23 cellular contexts compared by ENCODE assay signal in the genomic region with DNA sequence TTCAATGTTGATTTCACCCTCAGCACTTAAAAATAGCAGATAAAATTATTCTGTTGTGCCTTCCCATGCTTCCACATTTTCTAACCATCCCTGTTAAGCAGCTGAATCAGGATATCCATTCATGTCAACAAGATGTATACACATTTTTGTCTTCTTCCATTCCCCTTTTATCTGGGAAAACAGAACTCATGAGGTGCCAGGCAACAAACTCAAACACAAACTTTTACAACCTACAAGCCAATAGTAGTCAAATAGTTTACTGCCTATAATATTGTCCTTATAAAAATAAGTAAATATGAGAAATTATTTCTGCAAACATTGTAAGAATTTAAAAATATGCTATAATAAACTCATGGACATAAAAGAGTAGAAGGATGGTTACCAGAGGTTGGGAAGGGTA.
"Had no signal": no experiment of that assay in that cellular context is flagged by ENCODE, and none has a peak within 500 bp of the region (broad histone marks: within the 10 kb centered on the region; RNA-seq: fewer than 3 reads in every experiment).

No MANE protein-coding gene starts in this region.

- H3K36me3 ChIP-seq: colonic mucosa, esophagus squamous epithelium, gastrocnemius medialis, heart right ventricle, left lung, lower lobe of right lung had no signal

- H3K27me3 ChIP-seq: colonic mucosa, esophagus squamous epithelium, gastrocnemius medialis, heart right ventricle, left lung had no signal

- H3K4me3 ChIP-seq: colonic mucosa, esophagus squamous epithelium, gastrocnemius medialis, heart right ventricle, left lung, lower lobe of right lung, mucosa of descending colon had no signal

- ATAC-seq: effector memory CD8-positive, alpha-beta T cell; esophagus mucosa; gastrocnemius medialis; heart right ventricle; left cardiac atrium; left lung; left ventricle myocardium superior; lower lobe of right lung; mucosa of descending colon had no signal

- DNase-seq: colonic mucosa; cortex of kidney; effector CD8-positive, alpha-beta T cell; effector memory CD8-positive, alpha-beta T cell; endodermal cell; erythroblast; esophagus squamous epithelium; foreskin fibroblast; foreskin melanocyte; gastrocnemius medialis; glutamatergic neuron; head of caudate nucleus; heart right ventricle; hippocampal formation; left cardiac atrium; left lung; left ventricle myocardium superior; lower lobe of right lung; mesenchymal stem cell; mucosa of descending colon; naive B cell had no signal

- H3K9me3 ChIP-seq: colonic mucosa, gastrocnemius medialis, lower lobe of right lung, mucosa of descending colon had no signal

- H3K27ac ChIP-seq: colonic mucosa, epithelial cell of prostate, esophagus squamous epithelium, gastrocnemius medialis, heart right ventricle, left lung, lower lobe of right lung had no signal

- H3K4me1 ChIP-seq: colonic mucosa, esophagus squamous epithelium, gastrocnemius medialis, heart right ventricle, left lung, lower lobe of right lung had no signal
